ENCODE assay signal across 17 cellular contexts in the genomic region with DNA sequence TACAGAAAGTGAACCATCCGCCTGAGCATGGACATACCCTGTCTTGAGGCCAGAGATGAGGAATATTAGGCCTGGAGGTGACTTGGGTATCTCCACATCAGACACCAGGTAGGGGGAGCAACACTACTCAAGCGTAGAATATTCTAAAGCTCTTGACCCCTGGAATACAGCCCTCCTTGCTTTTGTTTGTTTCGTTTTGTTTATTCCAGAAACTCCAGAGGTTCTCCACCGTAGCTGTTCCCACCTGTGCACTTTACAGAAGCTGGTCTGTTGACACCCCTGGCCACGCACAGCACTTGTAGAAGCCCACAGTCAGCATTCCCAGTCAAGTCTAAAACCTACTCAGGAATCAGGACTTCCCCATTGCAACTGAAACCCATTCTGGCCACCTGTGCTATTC.
DNase-seq lines count a peak whose midpoint lies in the region; ATAC-seq, FAIRE-seq and TF ChIP-seq lines count a peak whose summit lies in the region.
"Had no signal": no experiment of that assay in that cellular context is flagged by ENCODE, and none has a peak within 500 bp of the region (broad histone marks: within the 10 kb centered on the region; RNA-seq: fewer than 3 reads in every experiment).

No MANE protein-coding gene starts in this region.

- ATAC-seq in K562: no peak
- ATAC-seq in activated T-helper 17 cell treated with anti-CD3 and anti-CD28 coated beads, Interleukin-2, amount 50 U/mL, for 72 hours (replicated peaks): no peak
- ATAC-seq: GM23338 had no signal

- POLR2A ChIA-PET in K562 (lab: Yijun Ruan, JAX): interaction anchor here (0.8 kb wide), 1 partner anchor 12 kb away, joined by 3 read pairs; no protein-coding TSS in a partner anchor

- H3K9me3 ChIP-seq in K562 (replicated peaks; ENCODE audit: control insufficient read depth, insufficient read depth, low read depth, low read length) (no peaks in the 10 kb centered on the region), neural progenitor cell (ENCODE audit: low read depth) (no peaks in the 10 kb centered on the region)
- H3K9me3 ChIP-seq: HAP-1 had no signal

- CTCF ChIA-PET in K562 (lab: Yijun Ruan, JAX; ENCODE audit: low intra/inter-chr PET ratio): no interaction called here

- in situ Hi-C loops in K562 (cut with MboI): no loop called here

- H3K27me3 Mint-ChIP-seq in neural progenitor cell (ENCODE audit: insufficient read depth, low read depth): peaks cover 2% of the 10 kb centered on the region
- peaks cover 4% of the 10 kb centered on the region for H3K27me3 Mint-ChIP-seq in activated T-helper 17 cell treated with anti-CD3 and anti-CD28 coated beads, Interleukin-2, amount 50 U/mL, for 72 hours
- H3K27me3 Mint-ChIP-seq: CD4-positive, alpha-beta memory T cell had no signal

- no peak overlapping the region for H3K9ac ChIP-seq in KMS-11
- H3K9ac ChIP-seq in K562 (ENCODE audit: insufficient read depth in 1 of 2, low read depth in 2 of 2, low read length in 2 of 2): no peak overlapping the region
- H3K9ac ChIP-seq in neural progenitor cell: no peak overlapping the region

- WGBS in K562 (ENCODE audit: insufficient coverage, low coverage, missing lambda C conversion rate): 45% methylated on average over 4 of the region's 5 CpGs

- H4K20me1 ChIP-seq in KMS-11 (ENCODE audit: insufficient read depth): no peaks in the 10 kb centered on the region
- no peaks in the 10 kb centered on the region for H4K20me1 ChIP-seq in K562 (replicated peaks; ENCODE audit: control insufficient read depth, insufficient read depth, low read length)
- no peaks in the 10 kb centered on the region for H4K20me1 ChIP-seq in neural progenitor cell (ENCODE audit: low read depth)

- no peak overlapping the region for H3K4me3 Mint-ChIP-seq in neural progenitor cell
- no peak overlapping the region for H3K4me3 Mint-ChIP-seq in activated T-helper 17 cell treated with anti-CD3 and anti-CD28 coated beads, Interleukin-2, amount 50 U/mL, for 72 hours
- H3K4me3 Mint-ChIP-seq: CD4-positive, alpha-beta memory T cell; GM23338 had no signal

- TF ChIP-seq RAD21 in K562 (CRISPR knock-in tag; conservative IDR thresholded peaks at IDR 0.05 in 1 of 2, IDR thresholded peaks at IDR 0.05 in 1 of 2): no peak

- H2AFZ ChIP-seq in KMS-11 (ENCODE audit: low read depth) (no peak overlapping the region), K562 (ENCODE audit: low read depth, low read length) (no peak overlapping the region), neural progenitor cell (replicated peaks) (no peak overlapping the region)
- H2AFZ ChIP-seq: GM23338 had no signal

- H3K4me2 ChIP-seq in KMS-11: peak overlapping the region; percentile 64
- H3K4me2 ChIP-seq in K562 (ENCODE audit: insufficient read depth, low read length): no peak overlapping the region
- H3K4me2 ChIP-seq in neural progenitor cell: peak overlapping the region; percentile 32
- H3K4me2 ChIP-seq: GM23338 had no signal

- no peak for TF ChIP-seq CTCF in KMS-11 (conservative IDR thresholded peaks at IDR 0.05; ENCODE audit: low read depth, low read length)
- no peak for TF ChIP-seq CTCF in K562 (IDR thresholded peaks at IDR 0.05 in 2 of 3, conservative IDR thresholded peaks at IDR 0.05 in 1 of 3; ENCODE audit: insufficient read depth in 2 of 3, low read depth in 1 of 3, low read length in 3 of 3)
- TF ChIP-seq CTCF in neural progenitor cell (IDR thresholded peaks at IDR 0.05): no peak

- no peak for TF ChIP-seq EP300 in K562 (IDR thresholded peaks at IDR 0.05; ENCODE audit: low read length)

- DNase-seq in K562 (ENCODE audit: extremely low read depth in 1 of 4, low spot score in 3 of 4) (no peak), neural progenitor cell (ENCODE audit: low spot score) (no peak), NOMO-1 (lab: John Stamatoyannopoulos, UW; ENCODE audit: unreplicated experiment in 2 of 2) (no peak), HUDEP-2 (lab: John Stamatoyannopoulos, UW; ENCODE audit: unreplicated experiment in 76 of 76) (no peak)
- DNase-seq: C1 segment of cervical spinal cord; Calu3; CD4-positive, alpha-beta memory T cell; COR-L47; DMS53; DMS79 treated with DMSO at 0.1 percent for 48 hours; GF-D8 had no signal

- peaks cover 5% of the 10 kb centered on the region for H3F3A ChIP-seq in neural progenitor cell (ENCODE audit: low read depth)

- H3K4me1 ChIP-seq in KMS-11 (ENCODE audit: low read depth, poor library complexity, severe bottlenecking) (peaks cover 19% of the 10 kb centered on the region), K562 (replicated peaks in 1 of 2; ENCODE audit: control insufficient read depth in 2 of 2, insufficient read depth in 2 of 2, low read length in 2 of 2) (peaks cover 0 to 6% of the 10 kb centered on the region in 2 experiments; a peak in 3 of 5 replicates), neural progenitor cell (peaks cover 11% of the 10 kb centered on the region)
- H3K4me1 ChIP-seq: HAP-1 had no signal

- no peak overlapping the region for H3K27ac Mint-ChIP-seq in neural progenitor cell
- no peak overlapping the region for H3K27ac Mint-ChIP-seq in activated T-helper 17 cell treated with anti-CD3 and anti-CD28 coated beads, Interleukin-2, amount 50 U/mL, for 72 hours
- H3K27ac Mint-ChIP-seq: CD4-positive, alpha-beta memory T cell; GM23338 had no signal

- peaks cover 23% of the 10 kb centered on the region for H3K36me3 Mint-ChIP-seq in neural progenitor cell
- H3K36me3 Mint-ChIP-seq in activated T-helper 17 cell treated with anti-CD3 and anti-CD28 coated beads, Interleukin-2, amount 50 U/mL, for 72 hours (ENCODE audit: low read depth): no peaks in the 10 kb centered on the region
- H3K36me3 Mint-ChIP-seq: CD4-positive, alpha-beta memory T cell had no signal

- H3K27ac ChIP-seq in KMS-11: peak overlapping the region; percentile 16; the same call in 1 of the 2 replicates
- no peak overlapping the region for H3K27ac ChIP-seq in K562 (ENCODE audit: extremely low read depth, low read depth, low read length)
- no peak overlapping the region for H3K27ac ChIP-seq in neural progenitor cell

- no peaks in the 10 kb centered on the region for H3K36me3 ChIP-seq in KMS-11 (ENCODE audit: insufficient read depth)
- H3K36me3 ChIP-seq in K562 (ENCODE audit: control insufficient read depth, insufficient read depth, low read length): no peaks in the 10 kb centered on the region
- H3K36me3 ChIP-seq in neural progenitor cell: no peaks in the 10 kb centered on the region
- H3K36me3 ChIP-seq: HAP-1 had no signal

- intact Hi-C loops in K562 (cut with micrococcal nuclease): no loop called here

- BruUV-seq in K562 (replicated peaks; lab: Mats Ljungman, UMichigan): no TSS peak

- peaks cover 26% of the 10 kb centered on the region for H3K9me3 Mint-ChIP-seq in neural progenitor cell
- no peaks in the 10 kb centered on the region for H3K9me3 Mint-ChIP-seq in activated T-helper 17 cell treated with anti-CD3 and anti-CD28 coated beads, Interleukin-2, amount 50 U/mL, for 72 hours
- H3K9me3 Mint-ChIP-seq: GM23338 had no signal

- FAIRE-seq in K562 (lab: Jason Lieb, UNC): no peak
- FAIRE-seq: GM12891, GM18507 had no signal

- H3K79me2 ChIP-seq in KMS-11 (ENCODE audit: insufficient read depth, low read depth): no peaks in the 10 kb centered on the region
- H3K79me2 ChIP-seq in K562 (ENCODE audit: control insufficient read depth, insufficient read depth, low read length): peaks cover 2% of the 10 kb centered on the region; the same call in 1 of the 3 replicates
- peaks cover 30% of the 10 kb centered on the region for H3K79me2 ChIP-seq in neural progenitor cell (ENCODE audit: low read depth)

- H3K27me3 ChIP-seq in KMS-11 (ENCODE audit: insufficient read depth, low read depth) (no peaks in the 10 kb centered on the region), K562 (ENCODE audit: control insufficient read depth in 2 of 2, insufficient read depth in 2 of 2, low read length in 2 of 2) (no peaks in the 10 kb centered on the region), neural progenitor cell (no peaks in the 10 kb centered on the region)

- no peaks in the 10 kb centered on the region for H3K9me1 ChIP-seq in K562 (ENCODE audit: control insufficient read depth, insufficient read depth, low read length)

- peaks cover 6% of the 10 kb centered on the region for H3K4me1 Mint-ChIP-seq in neural progenitor cell
- no peaks in the 10 kb centered on the region for H3K4me1 Mint-ChIP-seq in activated T-helper 17 cell treated with anti-CD3 and anti-CD28 coated beads, Interleukin-2, amount 50 U/mL, for 72 hours
- H3K4me1 Mint-ChIP-seq: CD4-positive, alpha-beta memory T cell; GM23338 had no signal

- H3K4me3 ChIP-seq in KMS-11 (IDR thresholded peaks at IDR 0.05; ENCODE audit: insufficient read depth, low read depth, low read length): no peak overlapping the region
- H3K4me3 ChIP-seq in K562: no peak overlapping the region
- H3K4me3 ChIP-seq in neural progenitor cell: no peak overlapping the region
- H3K4me3 ChIP-seq: GM23338, HAP-1 had no signal

- no peak for TF ChIP-seq POLR2A in K562 (conservative IDR thresholded peaks at IDR 0.05)

TF ChIP-seq in K562, 482 proteins besides CTCF, POLR2A, EP300 and RAD21 (continues in another document):
- TF ChIP-seq EP400 (IDR thresholded peaks at IDR 0.05) (no peak), GATAD2B (IDR thresholded peaks at IDR 0.05; ENCODE audit: borderline replicate concordance) (no peak), PRDM10 (IDR thresholded peaks at IDR 0.05; ENCODE audit: partially characterized antibody) (peak; percentile 98), ZNF778 (CRISPR knock-in tag; IDR thresholded peaks at IDR 0.05) (no peak)
